31 cellular contexts compared by ENCODE assay signal in genomic region chr15:40831861-40832260, GRCh38. TPM values are rescaled to one million over a fixed set of nuclear protein-coding genes. Genes with fewer than 3 reads are reported as not detected.
"Had no signal": no experiment of that assay in that cellular context is flagged by ENCODE, and none has a peak within 500 bp of the region (broad histone marks: within the 10 kb centered on the region; RNA-seq: fewer than 3 reads in every experiment).

No MANE protein-coding gene starts in this region.

- H3K36me3 ChIP-seq: left lung, lower lobe of right lung, pancreas, prostate gland, sigmoid colon, spleen, suprapubic skin, thoracic aorta, tibial artery, upper lobe of right lung had no signal

- H3K4me3 Mint-ChIP-seq: naive thymus-derived CD8-positive, alpha-beta T cell; nephron; neural crest cell; stimulated activated effector memory CD8-positive, alpha-beta T cell treated with anti-CD3 and anti-CD28 coated beads, Interleukin-12 subunit alpha, Interleukin-12 subunit beta, amount 100 ng/mL, for 72 hours; stimulated activated naive CD8-positive, alpha-beta T cell treated with anti-CD3 and anti-CD28 coated beads, Interleukin-15, Interleukin-2, amounts not matched to agents 100 ng/mL and 50 ng/mL, for 24 hours had no signal

- H3K9me3 ChIP-seq: left lung, lower lobe of right lung, pancreas, prostate gland, sigmoid colon, spleen, suprapubic skin, thoracic aorta, tibial artery, upper lobe of right lung had no signal

- ATAC-seq: left colon; left lung; lower lobe of right lung; naive thymus-derived CD8-positive, alpha-beta T cell; pancreas; right cardiac atrium; stimulated activated effector memory CD8-positive, alpha-beta T cell treated with anti-CD3 and anti-CD28 coated beads, Interleukin-12 subunit alpha, Interleukin-12 subunit beta, amount 100 ng/mL, for 72 hours; upper lobe of right lung had no signal

- H3K4me1 Mint-ChIP-seq: naive thymus-derived CD8-positive, alpha-beta T cell; nephron; neural crest cell; stimulated activated effector memory CD8-positive, alpha-beta T cell treated with anti-CD3 and anti-CD28 coated beads, Interleukin-12 subunit alpha, Interleukin-12 subunit beta, amount 100 ng/mL, for 72 hours had no signal

- H3K27ac Mint-ChIP-seq: naive thymus-derived CD8-positive, alpha-beta T cell; nephron; stimulated activated effector memory CD8-positive, alpha-beta T cell treated with anti-CD3 and anti-CD28 coated beads, Interleukin-12 subunit alpha, Interleukin-12 subunit beta, amount 100 ng/mL, for 72 hours; stimulated activated naive CD8-positive, alpha-beta T cell treated with anti-CD3 and anti-CD28 coated beads, Interleukin-15, Interleukin-2, amounts not matched to agents 100 ng/mL and 50 ng/mL, for 24 hours had no signal

- H3K27me3 Mint-ChIP-seq: naive thymus-derived CD8-positive, alpha-beta T cell; stimulated activated naive CD8-positive, alpha-beta T cell treated with anti-CD3 and anti-CD28 coated beads, Interleukin-15, Interleukin-2, amounts not matched to agents 100 ng/mL and 50 ng/mL, for 24 hours had no signal

- H3K4me3 ChIP-seq: left lung, lower lobe of right lung, pancreas, prostate gland, sigmoid colon, spleen, suprapubic skin, thoracic aorta, tibial artery, upper lobe of right lung had no signal

- H3K27ac ChIP-seq: left lung, lower lobe of right lung, pancreas, prostate gland, sigmoid colon, spleen, suprapubic skin, thoracic aorta, tibial artery, upper lobe of right lung had no signal

- H3K9me3 Mint-ChIP-seq: naive thymus-derived CD8-positive, alpha-beta T cell; nephron; neural crest cell; stimulated activated effector memory CD8-positive, alpha-beta T cell treated with anti-CD3 and anti-CD28 coated beads, Interleukin-12 subunit alpha, Interleukin-12 subunit beta, amount 100 ng/mL, for 72 hours; stimulated activated naive CD8-positive, alpha-beta T cell treated with anti-CD3 and anti-CD28 coated beads, Interleukin-15, Interleukin-2, amounts not matched to agents 100 ng/mL and 50 ng/mL, for 24 hours had no signal

- H3K4me1 ChIP-seq: left lung, lower lobe of right lung, pancreas, prostate gland, sigmoid colon, spleen, suprapubic skin, tibial artery, upper lobe of right lung had no signal

- FAIRE-seq: keratinocyte, pancreas, small intestine, urothelium cell line had no signal

- DNase-seq: hippocampal formation; left colon; left lung; lower lobe of right lung; mammary epithelial cell; mesenchymal stem cell; naive thymus-derived CD8-positive, alpha-beta T cell; nucleus accumbens; pancreas; retina; right cardiac atrium; sigmoid colon; small intestine; spleen; stimulated activated CD4-positive, alpha-beta T cell treated with anti-CD3 and anti-CD28 coated beads, Interleukin-4, amount 100 ng/mL, for 24 hours; stimulated activated naive CD4-positive, alpha-beta T cell; tibial artery; trophoblast cell; upper lobe of right lung had no signal

- H3K27me3 ChIP-seq: left lung, pancreas, spleen, suprapubic skin, upper lobe of right lung had no signal

- H3K36me3 Mint-ChIP-seq: naive thymus-derived CD8-positive, alpha-beta T cell; stimulated activated effector memory CD8-positive, alpha-beta T cell treated with anti-CD3 and anti-CD28 coated beads, Interleukin-12 subunit alpha, Interleukin-12 subunit beta, amount 100 ng/mL, for 72 hours had no signal

RNA-seq across cellular contexts. Expression of gene PPP1R14D, which starts 3.4 kb away (rescaled TPM):
- total RNA-seq: liver; mammary epithelial cell; naive thymus-derived CD8-positive, alpha-beta T cell; neural crest cell; osteoblast; right cardiac atrium; sigmoid colon; spleen; subcutaneous adipose tissue; suprapubic skin; thoracic aorta had no signal
- polyA plus RNA-seq: keratinocyte; liver; mammary epithelial cell; naive thymus-derived CD8-positive, alpha-beta T cell; right cardiac atrium had no signal

RNA-seq across cellular contexts. Expression of gene RHOV, which starts 42.2 kb away (rescaled TPM):
- total RNA-seq: naive thymus-derived CD8-positive, alpha-beta T cell; right cardiac atrium; sigmoid colon; spleen; subcutaneous adipose tissue; thoracic aorta; upper lobe of right lung had no signal
- polyA plus RNA-seq: liver; naive thymus-derived CD8-positive, alpha-beta T cell; right cardiac atrium had no signal
